8 cellular contexts compared by ENCODE assay signal in the genomic region with DNA sequence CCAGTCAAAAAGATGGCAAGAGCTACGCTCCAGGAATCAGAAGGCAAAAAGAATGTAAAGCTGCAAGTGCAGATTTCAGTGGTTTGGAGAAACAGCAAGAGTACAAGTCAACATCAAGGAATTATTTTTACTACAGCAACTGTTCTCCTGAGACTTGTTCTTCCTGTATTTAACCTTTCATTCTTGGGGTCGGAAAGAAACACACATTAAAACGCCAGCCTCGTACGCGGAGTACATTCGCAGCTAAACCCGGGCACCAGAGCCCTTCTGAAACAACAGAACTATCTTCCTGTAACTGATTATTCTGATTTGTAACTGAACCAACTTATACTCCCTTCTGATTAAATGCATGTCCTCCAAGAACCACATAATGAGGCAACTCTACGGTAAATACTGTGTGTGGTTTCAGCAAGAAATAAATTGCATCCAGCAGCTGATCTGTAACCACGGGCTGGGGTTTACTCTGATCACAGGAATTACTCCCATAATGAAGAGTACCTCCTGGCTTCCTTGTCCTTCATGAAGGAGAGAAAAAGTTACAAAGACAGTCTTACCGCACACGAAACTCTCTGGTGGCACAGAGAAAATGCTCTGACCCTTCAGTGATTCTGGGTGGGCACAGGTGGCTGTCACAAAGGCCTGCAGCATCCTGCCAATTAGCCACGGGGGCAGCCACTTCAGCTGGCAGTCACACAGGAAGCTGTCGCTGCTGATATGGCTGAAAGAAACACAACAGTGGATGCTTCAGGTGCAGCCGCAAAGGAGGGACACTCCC.
A peak's percentile ranks its signal among the peaks of the same experiment; 100 is the strongest.
DNase-seq lines count a peak whose midpoint lies in the region; ATAC-seq and TF ChIP-seq lines count a peak whose summit lies in the region.

No MANE protein-coding gene starts in this region.

- peak overlapping the region; percentile 82 for H3K27ac Mint-ChIP-seq in activated naive CD4-positive, alpha-beta T cell treated with anti-CD3 and anti-CD28 coated beads for 36 hours

- H3K4me3 ChIP-seq in BLaER1 treated with 17β-estradiol and CSF1 and Interleukin-3, amounts not matched to agents 10 nM and 100 nM = peak overlapping the region in 5 of 10 experiments; percentile 6 to 34 (median 25); a peak in 6 of 20 replicates
- no peak overlapping the region for H3K4me3 ChIP-seq in muscle layer of colon (ENCODE audit: low read depth in 1 of 2, low read length in 2 of 2)
- no peak overlapping the region for H3K4me3 ChIP-seq in mammary epithelial cell (replicated peaks in 1 of 3; ENCODE audit: insufficient read depth in 1 of 3, low read depth in 2 of 3, low read length in 3 of 3)

- dilution Hi-C loops in mammary epithelial cell (cut with HindIII; ENCODE audit: low sequenced_read_pairs) = no loop called here

- H3K27me3 Mint-ChIP-seq in activated naive CD4-positive, alpha-beta T cell treated with anti-CD3 and anti-CD28 coated beads for 36 hours (ENCODE audit: low read depth) = no peaks in the 10 kb centered on the region

- H3K4me2 ChIP-seq in BLaER1 treated with 17β-estradiol and CSF1 and Interleukin-3, amounts not matched to agents 10 nM and 100 nM = peak overlapping the region; percentile 56 to 97 (median 85)
- no peak overlapping the region for H3K4me2 ChIP-seq in mammary epithelial cell (ENCODE audit: insufficient read depth, low read depth, low read length)

- ATAC-seq in GM21381 (IDR thresholded peaks at IDR 0.05; ENCODE audit: unreplicated experiment) = peak; percentile 89

- BruUV-seq in mammary epithelial cell (replicated peaks; lab: Mats Ljungman, UMichigan) = no TSS peak

- peak; percentile 75 for DNase-seq in activated naive CD4-positive, alpha-beta T cell treated with anti-CD3 and anti-CD28 coated beads for 36 hours
- DNase-seq in NCI-H1436 treated with DMSO at 0.1 percent for 48 hours (lab: John Stamatoyannopoulos, UW) (no peak), NCI-H146 (lab: John Stamatoyannopoulos, UW) (no peak), mammary epithelial cell (no peak)

- intact Hi-C loops in activated naive CD4-positive, alpha-beta T cell treated with anti-CD3 and anti-CD28 coated beads for 36 hours (cut with micrococcal nuclease) = loop anchor here (1.0 to 5.0 kb wide), 4 partner anchors 90 to 424 kb away; partner anchors contain the start of gene LRIG1
- intact Hi-C loops in mammary epithelial cell (cut with micrococcal nuclease) = no loop called here

- in situ Hi-C loops in mammary epithelial cell (cut with MboI; ENCODE audit: low sequenced_read_pairs in 2 of 2) = loop anchor here in 1 of 2 donors (25.0 kb wide), 1 partner anchor 106 kb away; no protein-coding TSS in a partner anchor

- peak overlapping the region; percentile 73 for H3K4me3 Mint-ChIP-seq in activated naive CD4-positive, alpha-beta T cell treated with anti-CD3 and anti-CD28 coated beads for 36 hours

- H4K20me1 ChIP-seq in BLaER1 treated with 17β-estradiol and CSF1 and Interleukin-3, amounts not matched to agents 10 nM and 100 nM = peaks cover 0 to 65% (median 40%) of the 10 kb centered on the region in 11 experiments; a peak in 17 of 22 replicates
- no peaks in the 10 kb centered on the region for H4K20me1 ChIP-seq in mammary epithelial cell (ENCODE audit: insufficient read depth, low read length)

- H3K27ac ChIP-seq in BLaER1 treated with 17β-estradiol and CSF1 and Interleukin-3, amounts not matched to agents 10 nM and 100 nM = peak overlapping the region in 8 of 11 experiments; percentile 0 to 72 (median 47); a peak in 13 of 22 replicates
- H3K27ac ChIP-seq in KOPT-K1 (ENCODE audit: low read depth, low read length, poor library complexity, severe bottlenecking) = peak overlapping the region; percentile 78
- peak overlapping the region; percentile 40 for H3K27ac ChIP-seq in muscle layer of colon (ENCODE audit: low read depth, low read length)
- H3K27ac ChIP-seq in mammary epithelial cell (ENCODE audit: insufficient read depth, low read depth, low read length) = no peak overlapping the region

- CTCF ChIA-PET in activated naive CD4-positive, alpha-beta T cell treated with anti-CD3 and anti-CD28 coated beads for 36 hours (lab: Charles Lee) = interaction anchor here (0.6 to 1.8 kb wide), 5 partner anchors 14 to 236 kb away, joined by 3 to 11 read pairs (median 3); no protein-coding TSS in a partner anchor
- CTCF ChIA-PET in mammary epithelial cell (lab: Charles Lee; ENCODE audit: low non-redundant PET) = no interaction called here

- no peak overlapping the region for H2AFZ ChIP-seq in mammary epithelial cell (ENCODE audit: low read depth, low read length)

- H3K79me2 ChIP-seq in mammary epithelial cell (ENCODE audit: insufficient read depth, low read length) = no peaks in the 10 kb centered on the region

- H3K36me3 Mint-ChIP-seq in activated naive CD4-positive, alpha-beta T cell treated with anti-CD3 and anti-CD28 coated beads for 36 hours (ENCODE audit: low read depth) = peaks cover 35% of the 10 kb centered on the region

- H3K9me3 Mint-ChIP-seq in activated naive CD4-positive, alpha-beta T cell treated with anti-CD3 and anti-CD28 coated beads for 36 hours = peaks cover 2% of the 10 kb centered on the region

- 0 out of 22 replicates have a peak, but pooled peaks cover 0 to 1% (median 0%) of the 10 kb centered on the region in 11 experiments for H3K9me3 ChIP-seq in BLaER1 treated with 17β-estradiol and CSF1 and Interleukin-3, amounts not matched to agents 10 nM and 100 nM (replicated peaks in 1 of 11)
- H3K9me3 ChIP-seq in KOPT-K1 (ENCODE audit: insufficient read depth, low read length, poor library complexity, severe bottlenecking) (no peaks in the 10 kb centered on the region), muscle layer of colon (ENCODE audit: low read length) (no peaks in the 10 kb centered on the region), mammary epithelial cell (replicated peaks; ENCODE audit: insufficient read depth, low read length) (no peaks in the 10 kb centered on the region)

- WGBS in mammary epithelial cell (ENCODE audit: low coverage, missing lambda C conversion rate) = 96% methylated on average over 15 of the region's 15 CpGs

- H3K4me1 Mint-ChIP-seq in activated naive CD4-positive, alpha-beta T cell treated with anti-CD3 and anti-CD28 coated beads for 36 hours (ENCODE audit: low read depth) = peaks cover 48% of the 10 kb centered on the region

- H3K4me1 ChIP-seq in BLaER1 treated with 17β-estradiol and CSF1 and Interleukin-3, amounts not matched to agents 10 nM and 100 nM = peaks cover 25 to 97% (median 82%) of the 10 kb centered on the region in 10 experiments
- H3K4me1 ChIP-seq in muscle layer of colon (ENCODE audit: insufficient read depth, low read length) = peaks cover 57% of the 10 kb centered on the region
- H3K4me1 ChIP-seq in mammary epithelial cell (ENCODE audit: insufficient read depth, low read length) = no peaks in the 10 kb centered on the region

- H3K27me3 ChIP-seq in BLaER1 treated with 17β-estradiol and CSF1 and Interleukin-3, amounts not matched to agents 10 nM and 100 nM = no peaks in the 10 kb centered on the region
- H3K27me3 ChIP-seq in muscle layer of colon (ENCODE audit: control insufficient read depth in 1 of 2, insufficient read depth in 2 of 2, low read length in 2 of 2) (no peaks in the 10 kb centered on the region), mammary epithelial cell (ENCODE audit: insufficient read depth, low read length) (no peaks in the 10 kb centered on the region)

- peak overlapping the region in 7 of 11 experiments; percentile 25 to 63 (median 56); a peak in 13 of 22 replicates for H3K9ac ChIP-seq in BLaER1 treated with 17β-estradiol and CSF1 and Interleukin-3, amounts not matched to agents 10 nM and 100 nM
- H3K9ac ChIP-seq in muscle layer of colon (ENCODE audit: low read length) (no peak overlapping the region), mammary epithelial cell (ENCODE audit: insufficient read depth, low read length) (no peak overlapping the region)

- TF ChIP-seq CTCF in mammary epithelial cell (conservative IDR thresholded peaks at IDR 0.05 in 1 of 2, IDR thresholded peaks at IDR 0.05 in 1 of 2; ENCODE audit: extremely low read depth in 1 of 2, insufficient read depth in 1 of 2, low read depth in 1 of 2, low read length in 2 of 2) = no peak

- H3K36me3 ChIP-seq in BLaER1 treated with 17β-estradiol and CSF1 and Interleukin-3, amounts not matched to agents 10 nM and 100 nM = peaks cover 12 to 78% (median 61%) of the 10 kb centered on the region in 11 experiments
- H3K36me3 ChIP-seq in KOPT-K1 (ENCODE audit: insufficient read depth, low read length) = no peaks in the 10 kb centered on the region
- peaks cover 70% of the 10 kb centered on the region for H3K36me3 ChIP-seq in muscle layer of colon (ENCODE audit: insufficient read depth, low read length)
- H3K36me3 ChIP-seq in mammary epithelial cell (ENCODE audit: insufficient read depth, low read length) = no peaks in the 10 kb centered on the region

Comparison
In these comparisons a context has a peak if more than half of its experiments do, and no peak if none do; other contexts are left out.
1. H3K9ac ChIP-seq: peak in BLaER1 treated with 17β-estradiol and CSF1 and Interleukin-3, amounts not matched to agents 10 nM and 100 nM (7 of 11); none in muscle layer of colon (single experiment) and mammary epithelial cell (single experiment).